ENCODE assay signal across 8 cellular contexts in the genomic region with DNA sequence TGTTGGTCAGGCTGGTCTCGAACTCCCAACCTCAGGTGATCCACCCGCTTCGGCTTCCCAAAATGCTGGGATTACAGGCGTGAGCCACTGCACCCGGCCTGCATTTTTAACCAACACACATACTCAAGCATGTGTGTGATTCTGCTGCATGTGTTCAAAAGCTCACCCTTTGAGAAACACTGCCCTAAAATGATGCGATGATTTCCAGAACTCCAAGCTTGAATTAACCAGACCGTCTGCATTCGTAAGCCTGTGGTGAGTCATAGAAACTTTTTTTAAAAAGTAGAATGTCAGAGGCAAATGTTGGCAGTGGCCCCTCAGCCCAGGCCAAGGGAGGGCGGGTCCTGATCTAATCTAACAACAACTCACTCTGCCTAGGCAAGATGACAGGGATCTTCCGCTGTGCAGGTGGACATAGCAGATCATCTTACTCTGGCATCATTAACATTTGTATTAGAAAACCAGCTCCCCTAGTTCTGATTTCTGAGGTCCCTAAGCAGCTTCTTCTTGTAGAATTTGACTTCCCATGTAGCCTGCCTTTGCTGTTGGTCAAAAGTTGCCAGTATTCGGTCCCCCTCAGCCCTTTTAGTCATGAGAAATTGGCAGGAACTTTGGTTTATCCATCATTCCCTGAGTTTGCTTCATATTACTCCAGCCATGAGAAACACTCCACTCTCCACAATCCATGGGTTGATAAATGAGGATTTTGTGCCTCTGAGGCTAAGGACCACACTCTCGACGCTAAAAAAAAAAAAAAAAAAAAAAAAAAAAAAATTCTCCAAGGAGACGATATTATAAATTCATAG.
DNase-seq lines count a peak whose midpoint lies in the region; ATAC-seq and TF ChIP-seq lines count a peak whose summit lies in the region.

No MANE protein-coding gene starts in this region.

- ATAC-seq in HCT116 (peak; percentile 11; the same call in 1 of the 2 replicates), GM21526 (IDR thresholded peaks at IDR 0.05; ENCODE audit: low FRiP score, unreplicated experiment) (no peak)

- H3K4me1 ChIP-seq in HCT116 (ENCODE audit: control insufficient read depth in 1 of 2, insufficient read depth in 2 of 2, low read length in 2 of 2) (peaks cover 71 to 83% of the 10 kb centered on the region in 2 experiments), left ventricle myocardium inferior (peaks cover 31% of the 10 kb centered on the region), skeletal muscle tissue (ENCODE audit: control insufficient read depth in 3 of 3, insufficient read depth in 3 of 3, low read length in 3 of 3) (peaks cover 0 to 9% (median 6%) of the 10 kb centered on the region in 3 donors)

- H3K9me2 ChIP-seq in HCT116 (ENCODE audit: insufficient read depth), result no peaks in the 10 kb centered on the region

- CTCF ChIA-PET in HCT116 (lab: Charles Lee), result no interaction called here

- H2AFZ ChIP-seq in HCT116 (ENCODE audit: low read depth, low read length, poor library complexity, severe bottlenecking), result peak overlapping the region; percentile 33

- no peak for TF ChIP-seq POLR2A in HCT116 (IDR thresholded peaks at IDR 0.05; ENCODE audit: borderline replicate concordance, extremely low read depth, insufficient read depth, insufficient read length)

- no peaks in the 10 kb centered on the region for H3K27me3 ChIP-seq in HCT116 (ENCODE audit: insufficient read depth, low read length)
- H3K27me3 ChIP-seq in left ventricle myocardium inferior (ENCODE audit: low read depth), result no peaks in the 10 kb centered on the region
- peaks cover 0 to 8% (median 3%) of the 10 kb centered on the region in 3 donors for H3K27me3 ChIP-seq in skeletal muscle tissue (ENCODE audit: control insufficient read depth in 3 of 3, insufficient read depth in 3 of 3, low read length in 3 of 3)

- peak overlapping the region; percentile 4; the same call in 1 of the 2 replicates for H3K27ac ChIP-seq in HCT116 (ENCODE audit: low read depth, low read length)
- peak overlapping the region; percentile 41 for H3K27ac ChIP-seq in left ventricle myocardium inferior (replicated peaks)
- H3K27ac ChIP-seq in skeletal muscle tissue (ENCODE audit: low read depth, low read length), result peak overlapping the region; percentile 25

- H3K36me3 ChIP-seq in HCT116 (ENCODE audit: control insufficient read depth in 1 of 2, insufficient read depth in 2 of 2, low read length in 2 of 2) (no peaks in the 10 kb centered on the region), left ventricle myocardium inferior (no peaks in the 10 kb centered on the region), skeletal muscle tissue (ENCODE audit: control insufficient read depth in 3 of 3, insufficient read depth in 3 of 3, low read length in 3 of 3) (no peaks in the 10 kb centered on the region)

- peak overlapping the region; percentile 79 for H3K4me2 ChIP-seq in HCT116 (ENCODE audit: low read length)

- intact Hi-C loops in HCT116 (cut with micrococcal nuclease) (no loop called here), left ventricle myocardium inferior (cut with micrococcal nuclease) (no loop called here)

- POLR2A ChIA-PET in HCT116 (lab: Charles Lee), result no interaction called here

- TF ChIP-seq CTCF in HCT116 (IDR thresholded peaks at IDR 0.05 in 2 of 3, conservative IDR thresholded peaks at IDR 0.05 in 1 of 3; ENCODE audit: borderline replicate concordance in 1 of 3, insufficient read depth in 1 of 3, low read depth in 2 of 3, low read length in 2 of 3) (no peak), left ventricle myocardium inferior (IDR thresholded peaks at IDR 0.05; ENCODE audit: borderline replicate concordance) (no peak)

- H3K9me3 ChIP-seq in HCT116 (ENCODE audit: control insufficient read depth in 1 of 2, insufficient read depth in 1 of 2, low read depth in 1 of 2, low read length in 2 of 2), result no peaks in the 10 kb centered on the region
- H3K9me3 ChIP-seq in left ventricle myocardium inferior (replicated peaks), result no peaks in the 10 kb centered on the region
- H3K9me3 ChIP-seq in skeletal muscle tissue (ENCODE audit: control insufficient read depth in 3 of 3, low read length in 3 of 3), result no peaks in the 10 kb centered on the region

- RAD21 ChIA-PET in HCT116 (lab: Charles Lee; ENCODE audit: low non-redundant PET in 1 of 2, low total read pairs in 2 of 2, uncharacterized antibody in 2 of 2, unreplicated experiment in 2 of 2), result interaction anchor here in 1 of 2 experiments (1.7 kb wide), 1 partner anchor 57 kb away, joined by 3 read pairs; no protein-coding TSS in a partner anchor

- H4K20me1 ChIP-seq in HCT116 (ENCODE audit: insufficient read depth), result no peaks in the 10 kb centered on the region

- TF ChIP-seq RAD21 in HCT116 (IDR thresholded peaks at IDR 0.05; ENCODE audit: low read depth), result no peak

- BruUV-seq in HCT116 (replicated peaks; lab: Mats Ljungman, UMichigan), result no TSS peak

- H3K9ac ChIP-seq in HCT116 (ENCODE audit: low read length) (peak overlapping the region; percentile 12; the same call in 1 of the 2 replicates), skeletal muscle tissue (ENCODE audit: low read depth in 1 of 3, low read length in 3 of 3) (no peak overlapping the region)

- H3K4me3 ChIP-seq in HCT116 (replicated peaks in 1 of 2; ENCODE audit: low read depth in 1 of 2, low read length in 2 of 2) (peak overlapping the region in 1 of 2 experiments; percentile 5; a peak in 1 of 4 replicates), left ventricle myocardium inferior (no peak overlapping the region), skeletal muscle tissue (ENCODE audit: low read length in 3 of 3) (no peak overlapping the region)

- H3K79me2 ChIP-seq in HCT116 (ENCODE audit: insufficient read depth, low read length), result no peaks in the 10 kb centered on the region

- DNase-seq in HCT116 (ENCODE audit: low read depth, low spot score) (no peak), amniotic stem cell (lab: John Stamatoyannopoulos, UW) (peak; percentile 79), left ventricle myocardium inferior (peak; percentile 40), retina (no peak), pons (ENCODE audit: low spot score) (no peak), activated gamma-delta T cell (lab: John Stamatoyannopoulos, UW) (no peak)

TF ChIP-seq in HCT116, 20 proteins besides CTCF, POLR2A, EP300 and RAD21 (continues in another document):
- TF ChIP-seq JUND (IDR thresholded peaks at IDR 0.05), result peak; percentile 52; the same call in 1 of the 2 replicates
- TF ChIP-seq SRF (IDR thresholded peaks at IDR 0.05; ENCODE audit: low read depth), result no peak
- TF ChIP-seq SIN3A (IDR thresholded peaks at IDR 0.05; ENCODE audit: low read depth), result no peak
- no peak for TF ChIP-seq EGR1 (IDR thresholded peaks at IDR 0.05; ENCODE audit: low read depth)
- no peak for TF ChIP-seq POLR2AphosphoS5 (IDR thresholded peaks at IDR 0.05; ENCODE audit: low read depth, low read length)
- TF ChIP-seq, protein P1, sequence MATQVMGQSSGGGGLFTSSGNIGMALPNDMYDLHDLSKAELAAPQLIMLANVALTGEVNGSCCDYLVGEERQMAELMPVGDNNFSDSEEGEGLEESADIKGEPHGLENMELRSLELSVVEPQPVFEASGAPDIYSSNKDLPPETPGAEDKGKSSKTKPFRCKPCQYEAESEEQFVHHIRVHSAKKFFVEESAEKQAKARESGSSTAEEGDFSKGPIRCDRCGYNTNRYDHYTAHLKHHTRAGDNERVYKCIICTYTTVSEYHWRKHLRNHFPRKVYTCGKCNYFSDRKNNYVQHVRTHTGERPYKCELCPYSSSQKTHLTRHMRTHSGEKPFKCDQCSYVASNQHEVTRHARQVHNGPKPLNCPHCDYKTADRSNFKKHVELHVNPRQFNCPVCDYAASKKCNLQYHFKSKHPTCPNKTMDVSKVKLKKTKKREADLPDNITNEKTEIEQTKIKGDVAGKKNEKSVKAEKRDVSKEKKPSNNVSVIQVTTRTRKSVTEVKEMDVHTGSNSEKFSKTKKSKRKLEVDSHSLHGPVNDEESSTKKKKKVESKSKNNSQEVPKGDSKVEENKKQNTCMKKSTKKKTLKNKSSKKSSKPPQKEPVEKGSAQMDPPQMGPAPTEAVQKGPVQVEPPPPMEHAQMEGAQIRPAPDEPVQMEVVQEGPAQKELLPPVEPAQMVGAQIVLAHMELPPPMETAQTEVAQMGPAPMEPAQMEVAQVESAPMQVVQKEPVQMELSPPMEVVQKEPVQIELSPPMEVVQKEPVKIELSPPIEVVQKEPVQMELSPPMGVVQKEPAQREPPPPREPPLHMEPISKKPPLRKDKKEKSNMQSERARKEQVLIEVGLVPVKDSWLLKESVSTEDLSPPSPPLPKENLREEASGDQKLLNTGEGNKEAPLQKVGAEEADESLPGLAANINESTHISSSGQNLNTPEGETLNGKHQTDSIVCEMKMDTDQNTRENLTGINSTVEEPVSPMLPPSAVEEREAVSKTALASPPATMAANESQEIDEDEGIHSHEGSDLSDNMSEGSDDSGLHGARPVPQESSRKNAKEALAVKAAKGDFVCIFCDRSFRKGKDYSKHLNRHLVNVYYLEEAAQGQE (IDR thresholded peaks at IDR 0.05; ENCODE audit: low read depth), result no peak
- no peak for TF ChIP-seq ZFX (IDR thresholded peaks at IDR 0.05)
- TF ChIP-seq CEBPB (IDR thresholded peaks at IDR 0.05; ENCODE audit: low read depth), result no peak
- TF ChIP-seq, protein P2, sequence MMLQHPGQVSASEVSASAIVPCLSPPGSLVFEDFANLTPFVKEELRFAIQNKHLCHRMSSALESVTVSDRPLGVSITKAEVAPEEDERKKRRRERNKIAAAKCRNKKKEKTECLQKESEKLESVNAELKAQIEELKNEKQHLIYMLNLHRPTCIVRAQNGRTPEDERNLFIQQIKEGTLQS (IDR thresholded peaks at IDR 0.05), result no peak
- no peak for TF ChIP-seq YY1 (IDR thresholded peaks at IDR 0.05; ENCODE audit: extremely low read depth, insufficient replicate concordance, low read depth, low read length)
- no peak for TF ChIP-seq EZH2phosphoT487 (IDR thresholded peaks at IDR 0.05; ENCODE audit: borderline replicate concordance)
- peak; percentile 53; the same call in 1 of the 2 replicates for TF ChIP-seq FOSL1 (IDR thresholded peaks at IDR 0.05; ENCODE audit: low read depth)
- TF ChIP-seq CBX3 (IDR thresholded peaks at IDR 0.05; ENCODE audit: low read depth), result peak; percentile 64; the same call in 1 of the 2 replicates
- no peak for TF ChIP-seq EZH2 (IDR thresholded peaks at IDR 0.05)
- TF ChIP-seq ZNF274 (IDR thresholded peaks at IDR 0.05; ENCODE audit: low read depth, low read length), result no peak

Comparison
In these comparisons a context has a peak if more than half of its experiments do, and no peak if none do; other contexts are left out.
1. DNase-seq: peak in amniotic stem cell (single experiment) and left ventricle myocardium inferior (single experiment); none in HCT116 (single experiment), retina (single experiment), pons (single experiment) and activated gamma-delta T cell (single experiment).
2. Peak in every context shown above with its lines, with median percentiles within 50 percentile points of each other: H3K27ac ChIP-seq.